Comparison of ENCODE assay signal across 11 cellular contexts in the genomic region with DNA sequence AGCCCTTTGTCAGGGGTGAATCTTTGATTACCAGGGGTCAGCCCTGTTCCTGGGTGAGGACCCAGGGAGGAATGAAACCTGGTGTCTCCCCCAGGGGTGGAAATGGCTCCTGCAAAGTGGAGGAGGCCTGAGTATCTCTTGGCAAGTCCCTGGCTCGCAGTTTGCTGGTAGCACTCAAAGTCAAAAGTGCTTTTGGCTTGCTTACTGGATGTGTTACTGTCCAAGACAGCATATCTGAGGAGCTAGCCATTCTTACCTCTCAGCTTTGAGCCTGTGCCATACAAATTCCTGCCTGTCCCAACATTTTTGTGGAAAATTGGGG. TPM values are rescaled to one million over a fixed set of nuclear protein-coding genes. Genes with fewer than 3 reads are reported as not detected.
DNase-seq lines count a peak whose midpoint lies in the region; ATAC-seq and TF ChIP-seq lines count a peak whose summit lies in the region.
"Had no signal": no experiment of that assay in that cellular context is flagged by ENCODE, and none has a peak within 500 bp of the region (broad histone marks: within the 10 kb centered on the region; RNA-seq: fewer than 3 reads in every experiment).

No MANE protein-coding gene starts in this region.

- peak overlapping the region; percentile 46 for H3K4me3 Mint-ChIP-seq in activated CD8-positive, alpha-beta memory T cell treated with anti-CD3 and anti-CD28 coated beads, Interleukin-2, amount 10 ng/mL, durations not matched to agents 7 days and 5 days
- peak overlapping the region; percentile 0 for H3K4me3 Mint-ChIP-seq in mesothelial cell of epicardium
- H3K4me3 Mint-ChIP-seq in type B pancreatic cell = peak overlapping the region; percentile 71
- H3K4me3 Mint-ChIP-seq in Caco-2 (ENCODE audit: unreplicated experiment) = no peak overlapping the region

- peaks cover 8% of the 10 kb centered on the region for H3K9me3 ChIP-seq in Caco-2

- H3K36me3 Mint-ChIP-seq in activated CD8-positive, alpha-beta memory T cell treated with anti-CD3 and anti-CD28 coated beads, Interleukin-2, amount 10 ng/mL, durations not matched to agents 7 days and 5 days = peaks cover 1% of the 10 kb centered on the region
- H3K36me3 Mint-ChIP-seq in mesothelial cell of epicardium (peaks cover 20% of the 10 kb centered on the region), type B pancreatic cell (peaks cover 39% of the 10 kb centered on the region), Caco-2 (ENCODE audit: insufficient read depth, unreplicated experiment) (no peaks in the 10 kb centered on the region)
- H3K36me3 Mint-ChIP-seq: CD4-positive, CD25-positive, alpha-beta regulatory T cell had no signal

- no peaks in the 10 kb centered on the region; the same call in 1 of the 2 replicates for H3K36me3 ChIP-seq in Caco-2 (ENCODE audit: control insufficient read depth, insufficient read depth, low read length)

- CTCF ChIA-PET in activated CD8-positive, alpha-beta memory T cell treated with anti-CD3 and anti-CD28 coated beads, Interleukin-2, amount 10 ng/mL, durations not matched to agents 7 days and 5 days (lab: Charles Lee) = no interaction called here
- CTCF ChIA-PET in Caco-2 (lab: Charles Lee) = no interaction called here

- peak; percentile 39 for DNase-seq in activated CD8-positive, alpha-beta memory T cell treated with anti-CD3 and anti-CD28 coated beads, Interleukin-2, amount 10 ng/mL, durations not matched to agents 7 days and 5 days
- DNase-seq in activated CD8-positive, alpha-beta memory T cell treated with anti-CD3 and anti-CD28 coated beads, Interleukin-2, amount 50 U/mL, for 4 hours = no peak
- DNase-seq in cardiac fibroblast (ENCODE audit: low read depth in 2 of 2) (peak; percentile 30 to 41), mesothelial cell of epicardium (ENCODE audit: low spot score in 2 of 2, unreplicated experiment in 2 of 2) (no peak), type B pancreatic cell (ENCODE audit: extremely low spot score, unreplicated experiment) (no peak), Caco-2 (no peak), NCI-H2029 treated with DMSO at 0.1 percent for 48 hours (lab: John Stamatoyannopoulos, UW) (no peak), HuH-7 (ENCODE audit: low spot score) (no peak)
- DNase-seq: effector CD4-positive, alpha-beta T cell; stimulated activated CD4-positive, alpha-beta T cell treated with anti-CD3 and anti-CD28 coated beads, Interleukin-12 subunit alpha, Interleukin-12 subunit beta, amount 100 ng/mL, for 4 hours had no signal

- intact Hi-C loops in Caco-2 (cut with micrococcal nuclease; ENCODE audit: unreplicated experiment) = no loop called here

- TF ChIP-seq CTCF in cardiac fibroblast (IDR thresholded peaks at IDR 0.05; ENCODE audit: low read depth, low read length) (no peak), mesothelial cell of epicardium (IDR thresholded peaks at IDR 0.05; ENCODE audit: unreplicated experiment) (no peak), type B pancreatic cell (conservative IDR thresholded peaks at IDR 0.05) (no peak), Caco-2 (IDR thresholded peaks at IDR 0.05; ENCODE audit: insufficient read depth in 1 of 2, low read depth in 1 of 2, low read length in 1 of 2, severe bottlenecking in 1 of 2, unreplicated experiment in 1 of 2) (no peak)

- H3K27ac Mint-ChIP-seq in activated CD8-positive, alpha-beta memory T cell treated with anti-CD3 and anti-CD28 coated beads, Interleukin-2, amount 10 ng/mL, durations not matched to agents 7 days and 5 days = peak overlapping the region; percentile 80
- H3K27ac Mint-ChIP-seq in mesothelial cell of epicardium (peak overlapping the region; percentile 88), type B pancreatic cell (peak overlapping the region; percentile 79), Caco-2 (ENCODE audit: unreplicated experiment) (no peak overlapping the region)

- H3K4me3 ChIP-seq in cardiac fibroblast (replicated peaks in 1 of 2; ENCODE audit: low read depth in 2 of 2, low read length in 2 of 2) = peak overlapping the region in 1 of 2 donors; percentile 41
- H3K4me3 ChIP-seq in Caco-2 (ENCODE audit: low read depth, low read length) = no peak overlapping the region

- no peaks in the 10 kb centered on the region for H3K27me3 ChIP-seq in Caco-2 (replicated peaks; ENCODE audit: control insufficient read depth, insufficient read depth, low read length)

- peaks cover 14% of the 10 kb centered on the region for H3K4me1 Mint-ChIP-seq in activated CD8-positive, alpha-beta memory T cell treated with anti-CD3 and anti-CD28 coated beads, Interleukin-2, amount 10 ng/mL, durations not matched to agents 7 days and 5 days
- H3K4me1 Mint-ChIP-seq in mesothelial cell of epicardium = peaks cover 50% of the 10 kb centered on the region
- peaks cover 59% of the 10 kb centered on the region for H3K4me1 Mint-ChIP-seq in type B pancreatic cell (ENCODE audit: unreplicated experiment)
- H3K4me1 Mint-ChIP-seq in Caco-2 (ENCODE audit: low read depth, unreplicated experiment) = no peaks in the 10 kb centered on the region

- POLR2A ChIA-PET in Caco-2 (lab: Charles Lee) = no interaction called here

- peaks cover 2% of the 10 kb centered on the region for H3K9me3 Mint-ChIP-seq in activated CD8-positive, alpha-beta memory T cell treated with anti-CD3 and anti-CD28 coated beads, Interleukin-2, amount 10 ng/mL, durations not matched to agents 7 days and 5 days (ENCODE audit: low read depth)
- H3K9me3 Mint-ChIP-seq in mesothelial cell of epicardium (peaks cover 15% of the 10 kb centered on the region), type B pancreatic cell (peaks cover 8% of the 10 kb centered on the region), Caco-2 (ENCODE audit: unreplicated experiment) (no peaks in the 10 kb centered on the region)

- no peaks in the 10 kb centered on the region for H3K4me1 ChIP-seq in Caco-2

- peaks cover 2% of the 10 kb centered on the region for H3K27me3 Mint-ChIP-seq in activated CD8-positive, alpha-beta memory T cell treated with anti-CD3 and anti-CD28 coated beads, Interleukin-2, amount 10 ng/mL, durations not matched to agents 7 days and 5 days
- H3K27me3 Mint-ChIP-seq in mesothelial cell of epicardium (ENCODE audit: low read depth) = no peaks in the 10 kb centered on the region
- H3K27me3 Mint-ChIP-seq in type B pancreatic cell = no peaks in the 10 kb centered on the region
- H3K27me3 Mint-ChIP-seq in Caco-2 (ENCODE audit: insufficient read depth, unreplicated experiment) = peaks cover 7% of the 10 kb centered on the region

- no peak for ATAC-seq in activated CD8-positive, alpha-beta memory T cell treated with anti-CD3 and anti-CD28 coated beads, Interleukin-2, amount 10 ng/mL, durations not matched to agents 7 days and 5 days

- BruUV-seq in Caco-2 (replicated peaks; lab: Mats Ljungman, UMichigan) = no TSS peak

RNA-seq across cellular contexts. Expression of a gene that starts 9.9 kb away (rescaled TPM):
- total RNA-seq in activated CD8-positive, alpha-beta memory T cell treated with anti-CD3 and anti-CD28 coated beads, Interleukin-2, amount 10 ng/mL, durations not matched to agents 7 days and 5 days = under 1 TPM; 0.54 to 0.79 TPM
- total RNA-seq in mesothelial cell of epicardium (78.4 to 83.9 TPM (median 78.9 TPM) in 3 replicates), type B pancreatic cell (ENCODE audit: low replicate concordance) (23.7 and 51.5 TPM in 2 replicates), Caco-2 (2022) (1.2 and 1.5 TPM in 2 replicates)

Comparison
In these comparisons a context has a peak if more than half of its experiments do, and no peak if none do; other contexts are left out.
1. DNase-seq: peak in activated CD8-positive, alpha-beta memory T cell treated with anti-CD3 and anti-CD28 coated beads, Interleukin-2, amount 10 ng/mL, durations not matched to agents 7 days and 5 days (single experiment) and cardiac fibroblast (2 of 2); none in activated CD8-positive, alpha-beta memory T cell treated with anti-CD3 and anti-CD28 coated beads, Interleukin-2, amount 50 U/mL, for 4 hours (single experiment), mesothelial cell of epicardium (0 of 2), type B pancreatic cell (single experiment), Caco-2 (0 of 2), NCI-H2029 treated with DMSO at 0.1 percent for 48 hours (single experiment) and HuH-7 (single experiment).
2. RNA of a gene that starts 9.9 kb away (total RNA-seq): 78.4 to 83.9 TPM in mesothelial cell of epicardium and 23.7 to 51.5 TPM in type B pancreatic cell; 1.2 to 1.5 TPM in Caco-2 and 0.54 to 0.79 TPM in activated CD8-positive, alpha-beta memory T cell treated with anti-CD3 and anti-CD28 coated beads, Interleukin-2, amount 10 ng/mL, durations not matched to agents 7 days and 5 days; every median in the first group is over 10 times any median in the second.